In the genomic region with DNA sequence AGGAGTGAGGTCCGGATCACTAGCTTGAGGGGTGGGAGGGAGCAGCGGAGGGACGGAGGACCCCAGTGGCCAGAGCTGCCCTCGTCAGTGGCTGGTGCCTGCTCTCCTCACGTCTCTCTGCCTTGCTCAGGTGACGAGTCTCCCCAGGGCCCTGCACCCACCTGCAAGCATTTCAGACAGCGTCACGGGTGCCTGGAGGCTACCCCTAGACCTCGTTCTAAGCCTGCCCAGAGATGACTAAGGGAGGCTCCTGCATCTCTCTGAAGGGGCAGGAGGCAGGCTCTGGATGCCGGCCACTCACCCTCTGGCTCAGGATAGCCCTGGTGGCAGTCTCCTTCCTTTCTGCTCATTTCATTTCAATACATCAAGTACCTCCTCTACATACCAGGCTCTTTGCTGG, we compare ENCODE assay signal across 13 cellular contexts.
"Had no signal": no experiment of that assay in that cellular context is flagged by ENCODE, and none has a peak within 500 bp of the region (broad histone marks: within the 10 kb centered on the region; RNA-seq: fewer than 3 reads in every experiment).

No MANE protein-coding gene starts in this region.

- DNase-seq: activated CD4-positive, alpha-beta T cell treated with anti-CD3 and anti-CD28 coated beads, Interleukin-2, amount 10 ng/mL, durations not matched to agents 24 days and 14 days; activated naive CD4-positive, alpha-beta T cell treated with anti-CD3 and anti-CD28 coated beads for 36 hours; body of pancreas; central memory CD4-positive, alpha-beta T cell; erythroblast; natural killer cell; stimulated activated naive CD4-positive, alpha-beta T cell; T-helper 17 cell had no signal

- H3K9me3 Mint-ChIP-seq: activated CD4-positive, alpha-beta T cell treated with anti-CD3 and anti-CD28 coated beads, Interleukin-2, amount 10 ng/mL, durations not matched to agents 24 days and 14 days; activated naive CD4-positive, alpha-beta T cell treated with anti-CD3 and anti-CD28 coated beads for 36 hours; dendritic cell treated with granulocyte-macrophage colony-stimulating factor and Interleukin-4, amounts not matched to agents 40 ng/mL and 50 ng/mL, for 4 days; natural killer cell; WTC11 had no signal

- H3K36me3 Mint-ChIP-seq: natural killer cell, WTC11 had no signal

- H3K27me3 ChIP-seq: body of pancreas, heart left ventricle, right lobe of liver had no signal

- H3K4me1 ChIP-seq: body of pancreas, psoas muscle, right lobe of liver had no signal

- ATAC-seq: body of pancreas, natural killer cell, right lobe of liver, T-helper 17 cell, WTC11 had no signal

- H3K4me3 ChIP-seq: body of pancreas, heart left ventricle, psoas muscle, right lobe of liver had no signal

- H3K36me3 ChIP-seq: right lobe of liver had no signal

- H3K9me3 ChIP-seq: body of pancreas, heart left ventricle, psoas muscle, right lobe of liver had no signal

- H3K27ac ChIP-seq: body of pancreas, heart left ventricle, psoas muscle, right lobe of liver had no signal

- H3K4me3 Mint-ChIP-seq: activated CD4-positive, alpha-beta T cell treated with anti-CD3 and anti-CD28 coated beads, Interleukin-2, amount 10 ng/mL, durations not matched to agents 24 days and 14 days; activated naive CD4-positive, alpha-beta T cell treated with anti-CD3 and anti-CD28 coated beads for 36 hours; dendritic cell treated with granulocyte-macrophage colony-stimulating factor and Interleukin-4, amounts not matched to agents 40 ng/mL and 50 ng/mL, for 4 days; natural killer cell; WTC11 had no signal

- H3K4me1 Mint-ChIP-seq: activated CD4-positive, alpha-beta T cell treated with anti-CD3 and anti-CD28 coated beads, Interleukin-2, amount 10 ng/mL, durations not matched to agents 24 days and 14 days; natural killer cell had no signal

- H3K27ac Mint-ChIP-seq: activated CD4-positive, alpha-beta T cell treated with anti-CD3 and anti-CD28 coated beads, Interleukin-2, amount 10 ng/mL, durations not matched to agents 24 days and 14 days; activated naive CD4-positive, alpha-beta T cell treated with anti-CD3 and anti-CD28 coated beads for 36 hours; dendritic cell treated with granulocyte-macrophage colony-stimulating factor and Interleukin-4, amounts not matched to agents 40 ng/mL and 50 ng/mL, for 4 days; natural killer cell; T-helper 17 cell; WTC11 had no signal
